In genomic region chr1:247222840-247223239, GRCh38 we compare ENCODE assay signal across 40 cellular contexts. TPM values are rescaled to one million over a fixed set of nuclear protein-coding genes. Genes with fewer than 3 reads are reported as not detected.
"Had no signal": no experiment of that assay in that cellular context is flagged by ENCODE, and none has a peak within 500 bp of the region (broad histone marks: within the 10 kb centered on the region; RNA-seq: fewer than 3 reads in every experiment).

No MANE protein-coding gene starts in this region.

- H3K27me3 ChIP-seq: adrenal gland, body of pancreas, brain microvascular endothelial cell, breast epithelium had no signal

- H3K4me3 ChIP-seq: adrenal gland, body of pancreas, breast epithelium, coronary artery had no signal

- H3K4me1 ChIP-seq: adrenal gland, body of pancreas, breast epithelium had no signal

- DNase-seq: activated CD4-positive, alpha-beta memory T cell treated with anti-CD3 and anti-CD28 coated beads for 36 hours; activated CD4-positive, alpha-beta T cell treated with anti-CD3 and anti-CD28 coated beads for 4 hours; activated CD4-positive, alpha-beta T cell treated with anti-CD3 and anti-CD28 coated beads, Interleukin-2, amount 10 ng/mL, durations not matched to agents 24 days and 14 days; activated CD4-positive, alpha-beta T cell treated with anti-CD3 and anti-CD28 coated beads, Interleukin-2, amount 50 U/mL, for 1 hour; activated CD4-positive, alpha-beta T cell treated with anti-CD3 and anti-CD28 coated beads, Interleukin-2, amount 50 U/mL, for 4 hours; activated CD4-positive, CD25-positive, alpha-beta regulatory T cell; activated CD8-positive, alpha-beta memory T cell treated with anti-CD3 and anti-CD28 coated beads, Interleukin-2, amount 50 U/mL, for 4 hours; activated CD8-positive, alpha-beta T cell treated with anti-CD3 and anti-CD28 coated beads for 36 hours; activated effector memory CD4-positive, alpha-beta T cell treated with anti-CD3 and anti-CD28 coated beads, Interleukin-2, amount 50 U/mL, for 16 hours; activated gamma-delta T cell treated with Interleukin-2 at 50 U/mL for 16 hours; activated naive CD4-positive, alpha-beta T cell; activated naive CD4-positive, alpha-beta T cell treated with anti-CD3 and anti-CD28 coated beads for 36 hours; activated naive CD4-positive, alpha-beta T cell treated with anti-CD3 and anti-CD28 coated beads, Interleukin-2, amount 50 U/mL, for 16 hours; activated naive CD8-positive, alpha-beta T cell treated with anti-CD3 and anti-CD28 coated beads for 36 hours; activated T-cell treated with anti-CD3 and anti-CD28 coated beads for 4 hours; activated T-cell treated with anti-CD3 and anti-CD28 coated beads, Interleukin-2, amount 50 U/mL, for 1 hour; activated T-cell treated with anti-CD3 and anti-CD28 coated beads, Interleukin-2, amount 50 U/mL, for 4 hours; activated T-cell treated with anti-CD3 and anti-CD28 coated beads, Interleukin-2, amount 50 U/mL, for 72 hours; adrenal gland; amniotic stem cell; aorta; body of pancreas; brain microvascular endothelial cell; central memory CD4-positive, alpha-beta T cell; T-helper 2 cell; T-helper 9 cell; WERI-Rb-1 had no signal

- ATAC-seq: activated CD4-positive, CD25-positive, alpha-beta regulatory T cell treated with anti-CD3 and anti-CD28 coated beads, Interleukin-2, amount 50 U/mL, for 24 hours; activated CD8-positive, alpha-beta T cell treated with anti-CD3 and anti-CD28 coated beads for 36 hours; activated naive CD4-positive, alpha-beta T cell treated with anti-CD3 and anti-CD28 coated beads, Interleukin-2, amount 50 U/mL, for 72 hours; activated T-cell treated with anti-CD3 and anti-CD28 coated beads, Interleukin-2, amount 50 U/mL, for 4 hours; activated T-cell treated with anti-CD3 and anti-CD28 coated beads, Interleukin-2, amount 50 U/mL, for 72 hours; activated T-helper 17 cell treated with anti-CD3 and anti-CD28 coated beads, Interleukin-2, amount 50 U/mL, for 72 hours; body of pancreas; WTC11 had no signal

- H3K36me3 ChIP-seq: adrenal gland, brain microvascular endothelial cell, breast epithelium, WERI-Rb-1 had no signal

- H3K27ac ChIP-seq: adrenal gland, body of pancreas, brain microvascular endothelial cell, breast epithelium, coronary artery, WERI-Rb-1 had no signal

- H3K9me3 ChIP-seq: adrenal gland, body of pancreas had no signal

- FAIRE-seq: astrocyte, colon, TTC549 had no signal

RNA-seq across cellular contexts. Expression of gene VN1R5, which starts 33.0 kb away (rescaled TPM):
- total RNA-seq: activated CD4-positive, alpha-beta memory T cell treated with anti-CD3 and anti-CD28 coated beads for 36 hours; activated CD4-positive, alpha-beta T cell treated with anti-CD3 and anti-CD28 coated beads, Interleukin-2, amount 10 ng/mL, durations not matched to agents 24 days and 14 days; activated CD8-positive, alpha-beta memory T cell treated with anti-CD3 and anti-CD28 coated beads for 36 hours; activated CD8-positive, alpha-beta T cell treated with anti-CD3 and anti-CD28 coated beads for 36 hours; activated naive CD4-positive, alpha-beta T cell treated with anti-CD3 and anti-CD28 coated beads for 36 hours; activated naive CD4-positive, alpha-beta T cell treated with anti-CD3 and anti-CD28 coated beads, Interleukin-2, amount 50 U/mL, for 72 hours; activated naive CD8-positive, alpha-beta T cell treated with anti-CD3 and anti-CD28 coated beads for 36 hours; activated T-cell treated with anti-CD3 and anti-CD28 coated beads, Interleukin-2, amount 50 U/mL, for 4 hours; activated T-cell treated with anti-CD3 and anti-CD28 coated beads, Interleukin-2, amount 50 U/mL, for 72 hours; activated T-helper 1 cell treated with anti-CD3 and anti-CD28 coated beads, Interleukin-12 subunit alpha, Interleukin-12 subunit beta, Interleukin-2, Interleukin-4 antibody, amounts not matched to agents 30 ng/mL and 10 ng/mL and 1 ng/mL, durations not matched to agents 14 hours and 24 hours and 36 hours; activated T-helper 17 cell treated with anti-CD3 and anti-CD28 coated beads, Interleukin-2, amount 50 U/mL, for 72 hours; adrenal gland; aorta; astrocyte; body of pancreas; breast epithelium; cardiac septum; cerebellum; WTC11 had no signal
